Comparison of ENCODE assay signal across 32 cellular contexts in genomic region chr10:24596531-24596930, GRCh38.
"Had no signal": no experiment of that assay in that cellular context is flagged by ENCODE, and none has a peak within 500 bp of the region (broad histone marks: within the 10 kb centered on the region; RNA-seq: fewer than 3 reads in every experiment).

No MANE protein-coding gene starts in this region.

- H3K27me3 ChIP-seq: ascending aorta, brain microvascular endothelial cell, breast epithelium had no signal

- H3K4me1 Mint-ChIP-seq: activated B cell treated with CpG ODN at 0.5 μM for 24 hours; activated naive CD4-positive, alpha-beta T cell treated with anti-CD3 and anti-CD28 coated beads, Interleukin-2, amount 10 ng/mL, durations not matched to agents 7 days and 5 days had no signal

- H3K4me3 Mint-ChIP-seq: activated B cell treated with CpG ODN at 0.5 μM for 24 hours; activated CD4-positive, alpha-beta memory T cell treated with anti-CD3 and anti-CD28 coated beads for 36 hours; activated CD4-positive, alpha-beta T cell treated with anti-CD3 and anti-CD28 coated beads, Interleukin-2, amount 10 ng/mL, durations not matched to agents 24 days and 14 days; activated CD8-positive, alpha-beta T cell treated with anti-CD3 and anti-CD28 coated beads for 36 hours; activated naive CD4-positive, alpha-beta T cell treated with anti-CD3 and anti-CD28 coated beads, Interleukin-2, amount 10 ng/mL, durations not matched to agents 7 days and 5 days; activated naive CD4-positive, alpha-beta T cell treated with anti-CD3 and anti-CD28 coated beads, Interleukin-2, amount 50 U/mL, for 24 hours; activated naive CD8-positive, alpha-beta T cell; activated naive CD8-positive, alpha-beta T cell treated with anti-CD3 and anti-CD28 coated beads, Interleukin-2, amount 10 ng/mL, durations not matched to agents 7 days and 5 days; activated naive CD8-positive, alpha-beta T cell treated with anti-CD3 and anti-CD28 coated beads, Interleukin-2, amount 50 U/mL, for 24 hours; activated T-cell treated with anti-CD3 and anti-CD28 coated beads, Interleukin-2, amount 50 U/mL, for 24 hours; T-helper 1 cell treated with Interleukin-12 subunit alpha and Interleukin-12 subunit beta and Interleukin-4 antibody, amounts not matched to agents 30 μg/mL and 1 μg/mL, for 36 hours; T-helper 2 cell treated with Interferon-gamma antibody and Interleukin-4, amounts not matched to agents 5 μg/mL and 100 μg/mL, for 36 hours had no signal

- H3K4me1 ChIP-seq: ascending aorta, breast epithelium had no signal

- H3K4me3 ChIP-seq: ascending aorta, breast epithelium had no signal

- DNase-seq: activated B cell treated with CpG ODN at 0.5 μM for 24 hours; activated CD4-positive, alpha-beta memory T cell treated with anti-CD3 and anti-CD28 coated beads for 36 hours; activated CD4-positive, alpha-beta T cell treated with anti-CD3 and anti-CD28 coated beads for 4 hours; activated CD4-positive, alpha-beta T cell treated with anti-CD3 and anti-CD28 coated beads, Interleukin-2, amount 10 ng/mL, durations not matched to agents 24 days and 14 days; activated CD4-positive, alpha-beta T cell treated with anti-CD3 and anti-CD28 coated beads, Interleukin-2, amount 50 U/mL, for 1 hour; activated CD4-positive, alpha-beta T cell treated with anti-CD3 and anti-CD28 coated beads, Interleukin-2, amount 50 U/mL, for 4 hours; activated CD4-positive, CD25-positive, alpha-beta regulatory T cell treated with anti-CD3 and anti-CD28 coated beads, Interleukin-2, amount 50 U/mL, for 72 hours; activated CD8-positive, alpha-beta memory T cell treated with anti-CD3 and anti-CD28 coated beads, Interleukin-2, amount 50 U/mL, for 48 hours; activated CD8-positive, alpha-beta T cell treated with anti-CD3 and anti-CD28 coated beads for 36 hours; activated effector memory CD4-positive, alpha-beta T cell treated with Interleukin-2 at 50 U/mL for 16 hours; activated gamma-delta T cell; activated naive CD4-positive, alpha-beta T cell treated with anti-CD3 and anti-CD28 coated beads, Interleukin-2, amount 10 ng/mL, durations not matched to agents 7 days and 5 days; activated naive CD4-positive, alpha-beta T cell treated with Interleukin-2 at 50 U/mL for 16 hours; activated naive CD8-positive, alpha-beta T cell treated with anti-CD3 and anti-CD28 coated beads, Interleukin-2, amount 10 ng/mL, durations not matched to agents 7 days and 5 days; activated naive CD8-positive, alpha-beta T cell treated with anti-CD3 and anti-CD28 coated beads, Interleukin-2, amount 50 U/mL, for 24 hours; activated T-cell treated with anti-CD3 and anti-CD28 coated beads, Interleukin-2, amount 50 U/mL, for 24 hours; activated T-cell treated with anti-CD3 and anti-CD28 coated beads, Interleukin-2, amount 50 U/mL, for 48 hours; amygdala; anterior cingulate cortex; brain microvascular endothelial cell; central memory CD4-positive, alpha-beta T cell; T-helper 1 cell; T-helper 2 cell; T-helper 9 cell; WERI-Rb-1 had no signal

- H3K27ac ChIP-seq: ascending aorta, brain microvascular endothelial cell, breast epithelium, WERI-Rb-1 had no signal

- H3K9me3 ChIP-seq: ascending aorta, breast epithelium had no signal

- H3K27me3 Mint-ChIP-seq: activated B cell treated with CpG ODN at 0.5 μM for 24 hours; activated CD4-positive, alpha-beta memory T cell treated with anti-CD3 and anti-CD28 coated beads for 36 hours; activated CD4-positive, alpha-beta T cell treated with anti-CD3 and anti-CD28 coated beads, Interleukin-2, amount 10 ng/mL, durations not matched to agents 24 days and 14 days; activated CD8-positive, alpha-beta T cell treated with anti-CD3 and anti-CD28 coated beads for 36 hours; activated naive CD4-positive, alpha-beta T cell treated with anti-CD3 and anti-CD28 coated beads, Interleukin-2, amount 10 ng/mL, durations not matched to agents 7 days and 5 days; activated naive CD4-positive, alpha-beta T cell treated with anti-CD3 and anti-CD28 coated beads, Interleukin-2, amount 50 U/mL, for 24 hours; activated naive CD8-positive, alpha-beta T cell; activated naive CD8-positive, alpha-beta T cell treated with anti-CD3 and anti-CD28 coated beads, Interleukin-2, amount 10 ng/mL, durations not matched to agents 7 days and 5 days; activated naive CD8-positive, alpha-beta T cell treated with anti-CD3 and anti-CD28 coated beads, Interleukin-2, amount 50 U/mL, for 24 hours; activated T-cell treated with anti-CD3 and anti-CD28 coated beads, Interleukin-2, amount 50 U/mL, for 24 hours had no signal

- H3K36me3 ChIP-seq: WERI-Rb-1 had no signal

- H3K27ac Mint-ChIP-seq: activated B cell treated with CpG ODN at 0.5 μM for 24 hours; activated CD4-positive, alpha-beta memory T cell treated with anti-CD3 and anti-CD28 coated beads for 36 hours; activated CD4-positive, alpha-beta T cell treated with anti-CD3 and anti-CD28 coated beads, Interleukin-2, amount 10 ng/mL, durations not matched to agents 24 days and 14 days; activated CD8-positive, alpha-beta T cell treated with anti-CD3 and anti-CD28 coated beads for 36 hours; activated naive CD4-positive, alpha-beta T cell treated with anti-CD3 and anti-CD28 coated beads, Interleukin-2, amount 10 ng/mL, durations not matched to agents 7 days and 5 days; activated naive CD4-positive, alpha-beta T cell treated with anti-CD3 and anti-CD28 coated beads, Interleukin-2, amount 50 U/mL, for 24 hours; activated naive CD8-positive, alpha-beta T cell; activated naive CD8-positive, alpha-beta T cell treated with anti-CD3 and anti-CD28 coated beads, Interleukin-2, amount 10 ng/mL, durations not matched to agents 7 days and 5 days; activated naive CD8-positive, alpha-beta T cell treated with anti-CD3 and anti-CD28 coated beads, Interleukin-2, amount 50 U/mL, for 24 hours; activated T-cell treated with anti-CD3 and anti-CD28 coated beads, Interleukin-2, amount 50 U/mL, for 24 hours; activated T-helper 2 cell treated with anti-CD3 and anti-CD28 coated beads, Interferon-gamma antibody, Interleukin-2, Interleukin-4, amounts not matched to agents 10 μg/mL and 5 μg/mL and 100 μg/mL, durations not matched to agents 14 hours and 24 hours and 36 hours; T-helper 1 cell treated with Interleukin-12 subunit alpha and Interleukin-12 subunit beta and Interleukin-4 antibody, amounts not matched to agents 30 μg/mL and 1 μg/mL, for 36 hours; T-helper 2 cell treated with Interferon-gamma antibody and Interleukin-4, amounts not matched to agents 5 μg/mL and 100 μg/mL, for 36 hours had no signal

- H3K9me3 Mint-ChIP-seq: activated B cell treated with CpG ODN at 0.5 μM for 24 hours; activated CD4-positive, alpha-beta memory T cell treated with anti-CD3 and anti-CD28 coated beads for 36 hours; activated CD4-positive, alpha-beta T cell treated with anti-CD3 and anti-CD28 coated beads, Interleukin-2, amount 10 ng/mL, durations not matched to agents 24 days and 14 days; activated CD8-positive, alpha-beta T cell treated with anti-CD3 and anti-CD28 coated beads for 36 hours; activated naive CD4-positive, alpha-beta T cell treated with anti-CD3 and anti-CD28 coated beads, Interleukin-2, amount 10 ng/mL, durations not matched to agents 7 days and 5 days; activated naive CD4-positive, alpha-beta T cell treated with anti-CD3 and anti-CD28 coated beads, Interleukin-2, amount 50 U/mL, for 24 hours; activated naive CD8-positive, alpha-beta T cell treated with anti-CD3 and anti-CD28 coated beads, Interleukin-2, amount 10 ng/mL, durations not matched to agents 7 days and 5 days; activated naive CD8-positive, alpha-beta T cell treated with anti-CD3 and anti-CD28 coated beads, Interleukin-2, amount 50 U/mL, for 24 hours; activated T-cell treated with anti-CD3 and anti-CD28 coated beads, Interleukin-2, amount 50 U/mL, for 24 hours; activated T-helper 2 cell treated with anti-CD3 and anti-CD28 coated beads, Interferon-gamma antibody, Interleukin-2, Interleukin-4, amounts not matched to agents 10 μg/mL and 5 μg/mL and 100 μg/mL, durations not matched to agents 14 hours and 24 hours and 36 hours; T-helper 1 cell treated with Interleukin-12 subunit alpha and Interleukin-12 subunit beta and Interleukin-4 antibody, amounts not matched to agents 30 μg/mL and 1 μg/mL, for 36 hours; T-helper 2 cell treated with Interferon-gamma antibody and Interleukin-4, amounts not matched to agents 5 μg/mL and 100 μg/mL, for 36 hours had no signal
